In genomic region chr1:28141685-28142084, GRCh38 we compare ENCODE assay signal across 25 cellular contexts. TPM values are rescaled to one million over a fixed set of nuclear protein-coding genes. Genes with fewer than 3 reads are reported as not detected.
DNase-seq lines count a peak whose midpoint lies in the region; ATAC-seq, FAIRE-seq and TF ChIP-seq lines count a peak whose summit lies in the region.
"Had no signal": no experiment of that assay in that cellular context is flagged by ENCODE, and none has a peak within 500 bp of the region (broad histone marks: within the 10 kb centered on the region; RNA-seq: fewer than 3 reads in every experiment).

No MANE protein-coding gene starts in this region.

- H3K4me3 ChIP-seq in HepG2 (replicated peaks in 1 of 3; ENCODE audit: insufficient read depth in 1 of 3, low read depth in 2 of 3, low read length in 3 of 3) (no peak overlapping the region), right lobe of liver (no peak overlapping the region), Karpas-422 (ENCODE audit: low read length) (no peak overlapping the region)
- H3K4me3 ChIP-seq: BLaER1, GM12878 had no signal

- no peaks in the 10 kb centered on the region for H3K36me3 Mint-ChIP-seq in endothelial cell (ENCODE audit: low read depth, unreplicated experiment)
- H3K36me3 Mint-ChIP-seq: CD4-positive, alpha-beta memory T cell; CD4-positive, CD25-positive, alpha-beta regulatory T cell; CD8-positive, alpha-beta memory T cell had no signal

- CTCF ChIA-PET in HepG2 (lab: Yijun Ruan, JAX; ENCODE audit: low intra/inter-chr PET ratio, low total read pairs), result no interaction called here

- H3K4me1 Mint-ChIP-seq in endothelial cell (ENCODE audit: unreplicated experiment), result peaks cover 15% of the 10 kb centered on the region

- H4K20me1 ChIP-seq in HepG2 (ENCODE audit: insufficient read depth, low read length), result no peaks in the 10 kb centered on the region
- no peaks in the 10 kb centered on the region for H4K20me1 ChIP-seq in Karpas-422 (ENCODE audit: insufficient read depth, low read depth, low read length)
- H4K20me1 ChIP-seq: BLaER1 had no signal

- H3K27ac ChIP-seq in HepG2 (ENCODE audit: extremely low read length, insufficient read depth, low read length) (no peak overlapping the region), right lobe of liver (no peak overlapping the region), Karpas-422 (ENCODE audit: low read length) (0 out of 2 replicates have a peak overlapping the region, but pooled peaks have one; percentile 8)
- H3K27ac ChIP-seq: 22Rv1, BLaER1 had no signal

- no TSS peak for BruUV-seq in HepG2 (replicated peaks; lab: Mats Ljungman, UMichigan)

- TF ChIP-seq POLR2A in HepG2 (IDR thresholded peaks at IDR 0.05; ENCODE audit: insufficient read depth in 1 of 2, low read depth in 2 of 2, low read length in 2 of 2) (no peak), right lobe of liver (IDR thresholded peaks at IDR 0.05) (no peak)

- H3K9me3 ChIP-seq in HepG2 (ENCODE audit: low read length) (no peaks in the 10 kb centered on the region), right lobe of liver (no peaks in the 10 kb centered on the region), Karpas-422 (ENCODE audit: low read length) (no peaks in the 10 kb centered on the region)
- H3K9me3 ChIP-seq: BE2C, BLaER1 had no signal

- peaks cover 1% of the 10 kb centered on the region for H3K27me3 Mint-ChIP-seq in endothelial cell (ENCODE audit: unreplicated experiment)
- H3K27me3 Mint-ChIP-seq: CD8-positive, alpha-beta memory T cell had no signal

- no peaks in the 10 kb centered on the region for H3K36me3 ChIP-seq in HepG2 (replicated peaks in 1 of 2; ENCODE audit: control insufficient read depth in 1 of 2, insufficient read depth in 2 of 2, low read length in 2 of 2)
- H3K36me3 ChIP-seq in right lobe of liver, result no peaks in the 10 kb centered on the region
- H3K36me3 ChIP-seq in Karpas-422 (ENCODE audit: insufficient read depth, low read length), result no peaks in the 10 kb centered on the region; the same call in 1 of the 2 replicates
- H3K36me3 ChIP-seq: BE2C, BLaER1 had no signal

- H3K4me3 Mint-ChIP-seq in endothelial cell (ENCODE audit: unreplicated experiment), result peak overlapping the region; percentile 12
- H3K4me3 Mint-ChIP-seq: CD14-positive monocyte; CD4-positive, alpha-beta memory T cell; CD8-positive, alpha-beta memory T cell had no signal

- H3K9me3 Mint-ChIP-seq in endothelial cell (ENCODE audit: unreplicated experiment), result no peaks in the 10 kb centered on the region
- H3K9me3 Mint-ChIP-seq: CD4-positive, alpha-beta memory T cell; CD4-positive, CD25-positive, alpha-beta regulatory T cell; CD8-positive, alpha-beta memory T cell had no signal

- TF ChIP-seq CTCF in HepG2 (CRISPR knock-in tag; IDR thresholded peaks at IDR 0.05), result no peak
- TF ChIP-seq CTCF in right lobe of liver (IDR thresholded peaks at IDR 0.05), result no peak
- TF ChIP-seq CTCF in endothelial cell (IDR thresholded peaks at IDR 0.05; ENCODE audit: unreplicated experiment), result no peak

- POLR2A ChIA-PET in HepG2 (lab: Yijun Ruan, JAX), result no interaction called here

- no peak overlapping the region for H3K9ac ChIP-seq in HepG2 (ENCODE audit: insufficient read depth, low read depth, low read length)
- no peak overlapping the region for H3K9ac ChIP-seq in Karpas-422 (ENCODE audit: low read length)
- H3K9ac ChIP-seq: BLaER1 had no signal

- H3K27me3 ChIP-seq in HepG2 (ENCODE audit: control insufficient read depth in 1 of 2, insufficient read depth in 2 of 2, low read length in 2 of 2) (no peaks in the 10 kb centered on the region; a peak in 1 of 5 replicates), right lobe of liver (no peaks in the 10 kb centered on the region), Karpas-422 (ENCODE audit: low read length) (no peaks in the 10 kb centered on the region)
- H3K27me3 ChIP-seq: BE2C, BLaER1 had no signal

- FAIRE-seq in HepG2 (lab: Jason Lieb, UNC), result no peak
- FAIRE-seq: G401.6, GM12878, GM12892, GM18507, GM19239 had no signal

- 47% methylated on average over 2 of the region's 2 CpGs for WGBS in HepG2 (ENCODE audit: low lambda C conversion rate)
- WGBS in right lobe of liver (ENCODE audit: insufficient coverage, low coverage, low lambda C conversion rate, missing lambda C conversion rate), result 92% methylated on average over 2 of the region's 2 CpGs

- in situ Hi-C loops in HepG2 (cut with HindIII; ENCODE audit: extremely low pct_ligation_motif_present, low pct_unique_long_range_greater_than_20kb), result no loop called here

- H3K4me2 ChIP-seq in HepG2 (ENCODE audit: low read depth, low read length) (no peak overlapping the region), Karpas-422 (ENCODE audit: low read depth, low read length, poor library complexity, severe bottlenecking) (no peak overlapping the region)
- H3K4me2 ChIP-seq: BLaER1 had no signal

- no peak overlapping the region for H2AFZ ChIP-seq in HepG2 (ENCODE audit: low read length)
- H2AFZ ChIP-seq in Karpas-422 (ENCODE audit: low read length), result no peak overlapping the region

- no peaks in the 10 kb centered on the region for H3K9me2 ChIP-seq in Karpas-422 (replicated peaks; ENCODE audit: insufficient read depth, low read length)

- peaks cover 6% of the 10 kb centered on the region; the same call in 1 of the 2 replicates for H3K4me1 ChIP-seq in HepG2 (ENCODE audit: insufficient read depth, low read length)
- no peaks in the 10 kb centered on the region for H3K4me1 ChIP-seq in right lobe of liver
- peaks cover 65% of the 10 kb centered on the region for H3K4me1 ChIP-seq in Karpas-422 (ENCODE audit: low read length)
- H3K4me1 ChIP-seq: BE2C had no signal

- H3K27ac Mint-ChIP-seq in endothelial cell (ENCODE audit: unreplicated experiment), result no peak overlapping the region
- H3K27ac Mint-ChIP-seq: CD4-positive, alpha-beta memory T cell; CD4-positive, CD25-positive, alpha-beta regulatory T cell; CD8-positive, alpha-beta memory T cell had no signal

- TF ChIP-seq EP300 in HepG2 (IDR thresholded peaks at IDR 0.05; ENCODE audit: low read depth in 2 of 2, low read length in 2 of 2) (no peak), HepG2 (CRISPR knock-in tag; IDR thresholded peaks at IDR 0.05; ENCODE audit: borderline replicate concordance) (no peak)

- TF ChIP-seq RAD21 in HepG2 (CRISPR knock-in tag; IDR thresholded peaks at IDR 0.05), result no peak

- DNase-seq in HepG2 (ENCODE audit: low spot score) (no peak), right lobe of liver (no peak), Karpas-422 (no peak), endothelial cell (ENCODE audit: low spot score) (no peak), GF-D8 (lab: John Stamatoyannopoulos, UW) (no peak), NCI-H1092 (lab: John Stamatoyannopoulos, UW) (no peak)
- DNase-seq: ACHN; BE2C; C1 segment of cervical spinal cord; CD4-positive, alpha-beta memory T cell; CD4-positive, CD25-positive, alpha-beta regulatory T cell; CD8-positive, alpha-beta memory T cell; COR-L47; DMS 273 treated with DMSO at 0.1 percent for 48 hours; DMS79 treated with DMSO at 0.1 percent for 48 hours had no signal

- intact Hi-C loops in HepG2 (cut with micrococcal nuclease; ENCODE audit: unreplicated experiment), result no loop called here
- intact Hi-C loops in right lobe of liver (cut with DNase I), result no loop called here

- ATAC-seq in HepG2 (no peak), right lobe of liver (no peak), GM18907 (IDR thresholded peaks at IDR 0.05; ENCODE audit: unreplicated experiment) (no peak)
- ATAC-seq: GM12878 had no signal

- H3K79me2 ChIP-seq in HepG2 (ENCODE audit: insufficient read depth, low read length), result no peaks in the 10 kb centered on the region
- 0 out of 2 replicates have a peak, but pooled peaks cover 4% of the 10 kb centered on the region for H3K79me2 ChIP-seq in Karpas-422 (ENCODE audit: low read length)

RNA-seq across cellular contexts. Expression of gene PTAFR, which starts 34.8 kb away (rescaled TPM):
- total RNA-seq in HepG2 (2016; rRNA removed; fragmentation: Illumina TruSeq; extraction: Trizol) (0.18 and 0.27 TPM in 2 replicates), right lobe of liver (1 to 10 TPM in 5 of 6 experiments, under 1 TPM in 1; 0.90 to 5.2 (median 1.9) TPM), endothelial cell (ENCODE audit: unreplicated experiment) (0.72 TPM)
- total RNA-seq in HepG2 (2016; cell fraction: cytosol; rRNA removed; fragmentation: Illumina TruSeq; extraction: Trizol; ENCODE audit: low read depth), result not detected in 2 replicates
- total RNA-seq in HepG2 (2016; cell fraction: insoluble cytoplasmic fraction; rRNA removed; fragmentation: Illumina TruSeq; extraction: Trizol), result 0.18 and 0.22 TPM in 2 replicates
- total RNA-seq in HepG2 (2016; cell fraction: membrane; rRNA removed; fragmentation: Illumina TruSeq; extraction: Trizol), result 0.19 and 0.21 TPM in 2 replicates
- 0.09 and 0.12 TPM in 2 replicates for total RNA-seq in HepG2 (2016; cell fraction: nucleus; rRNA removed; fragmentation: Illumina TruSeq; extraction: Trizol)
- 22.8 and 24.0 TPM in 2 replicates for polyA plus RNA-seq in HepG2 (2011; rRNA removed)
- polyA plus RNA-seq in HepG2 (2011; cell fraction: cytosol; rRNA removed), result 26.7 and 29.6 TPM in 2 replicates
- polyA plus RNA-seq in HepG2 (2011; cell fraction: nucleus; rRNA removed), result 4.9 and 6.8 TPM in 2 replicates
- polyA plus RNA-seq in HepG2 (2012), result 10.9 and 16.0 TPM in 2 replicates
- 0.05 TPM in 1 of 2 replicates, not detected in the other for polyA plus RNA-seq in HepG2 (2016; cell fraction: cytosol; fragmentation: Illumina TruSeq; extraction: Trizol; ENCODE audit: low read depth)
- polyA plus RNA-seq in HepG2 (2016; cell fraction: insoluble cytoplasmic fraction; fragmentation: Illumina TruSeq; extraction: Trizol; ENCODE audit: low read depth), result 0.32 and 0.41 TPM in 2 replicates
- polyA plus RNA-seq in HepG2 (2016; cell fraction: membrane; fragmentation: Illumina TruSeq; extraction: Trizol; ENCODE audit: low read depth), result 0.07 and 0.11 TPM in 2 replicates
- polyA plus RNA-seq in HepG2 (2016; cell fraction: nucleus; fragmentation: Illumina TruSeq; extraction: Trizol; ENCODE audit: insufficient read depth, low read depth), result 0.18 and 0.37 TPM in 2 replicates
- 0.65 and 54.4 TPM in 2 replicates for polyA minus RNA-seq in HepG2 (2011; rRNA and poly(A)+ RNA removed; ENCODE audit: low replicate concordance)
- 6.2 and 10.5 TPM in 2 replicates for polyA minus RNA-seq in HepG2 (2011; cell fraction: cytosol; rRNA and poly(A)+ RNA removed)
- polyA minus RNA-seq in HepG2 (2011; cell fraction: nucleus; rRNA and poly(A)+ RNA removed), result 2.2 and 3.5 TPM in 2 replicates
- total RNA-seq in Karpas-422 (2014; rRNA removed; shearing (Covaris generic); ENCODE audit: low replicate concordance), result 37.8 and 74.2 TPM in 2 replicates
- total RNA-seq: A172 had no signal

RNA-seq across cellular contexts. Expression of gene EYA3, which starts 53.3 kb away (rescaled TPM):
- total RNA-seq in HepG2 (2016; rRNA removed; fragmentation: Illumina TruSeq; extraction: Trizol) (19.7 and 26.3 TPM in 2 replicates), right lobe of liver (10 to 100 TPM in 1 of 6 experiments, 1 to 10 TPM in 5; 6.6 to 10.2 (median 7.3) TPM), endothelial cell (ENCODE audit: unreplicated experiment) (20.7 TPM)
- 9.5 and 9.6 TPM in 2 replicates for total RNA-seq in HepG2 (2016; cell fraction: cytosol; rRNA removed; fragmentation: Illumina TruSeq; extraction: Trizol; ENCODE audit: low read depth)
- total RNA-seq in HepG2 (2016; cell fraction: insoluble cytoplasmic fraction; rRNA removed; fragmentation: Illumina TruSeq; extraction: Trizol), result 17.2 and 24.4 TPM in 2 replicates
- 7.9 and 8.4 TPM in 2 replicates for total RNA-seq in HepG2 (2016; cell fraction: membrane; rRNA removed; fragmentation: Illumina TruSeq; extraction: Trizol)
- total RNA-seq in HepG2 (2016; cell fraction: nucleus; rRNA removed; fragmentation: Illumina TruSeq; extraction: Trizol), result 15.7 and 18.2 TPM in 2 replicates
- 12.2 and 13.9 TPM in 2 replicates for polyA plus RNA-seq in HepG2 (2011; rRNA removed)
- polyA plus RNA-seq in HepG2 (2011; cell fraction: cytosol; rRNA removed), result 5.6 and 7.2 TPM in 2 replicates
- polyA plus RNA-seq in HepG2 (2011; cell fraction: nucleus; rRNA removed), result 7.5 and 7.6 TPM in 2 replicates
- 7.5 and 7.9 TPM in 2 replicates for polyA plus RNA-seq in HepG2 (2012)
- 0.67 and 1.0 TPM in 2 replicates for polyA plus RNA-seq in HepG2 (2016; cell fraction: cytosol; fragmentation: Illumina TruSeq; extraction: Trizol; ENCODE audit: low read depth)
- polyA plus RNA-seq in HepG2 (2016; cell fraction: insoluble cytoplasmic fraction; fragmentation: Illumina TruSeq; extraction: Trizol; ENCODE audit: low read depth), result 11.7 and 12.0 TPM in 2 replicates
- polyA plus RNA-seq in HepG2 (2016; cell fraction: membrane; fragmentation: Illumina TruSeq; extraction: Trizol; ENCODE audit: low read depth), result 1.4 and 1.6 TPM in 2 replicates
- 16.9 and 17.5 TPM in 2 replicates for polyA plus RNA-seq in HepG2 (2016; cell fraction: nucleus; fragmentation: Illumina TruSeq; extraction: Trizol; ENCODE audit: insufficient read depth, low read depth)
- polyA minus RNA-seq in HepG2 (2011; rRNA and poly(A)+ RNA removed; ENCODE audit: low replicate concordance), result 26.2 and 75.0 TPM in 2 replicates
- polyA minus RNA-seq in HepG2 (2011; cell fraction: cytosol; rRNA and poly(A)+ RNA removed), result 11.7 and 13.3 TPM in 2 replicates
- polyA minus RNA-seq in HepG2 (2011; cell fraction: nucleus; rRNA and poly(A)+ RNA removed), result 20.0 and 20.3 TPM in 2 replicates
- 17.0 and 28.3 TPM in 2 replicates for total RNA-seq in Karpas-422 (2014; rRNA removed; shearing (Covaris generic); ENCODE audit: low replicate concordance)
